Comparison of ENCODE assay signal across 22 cellular contexts in the genomic region with DNA sequence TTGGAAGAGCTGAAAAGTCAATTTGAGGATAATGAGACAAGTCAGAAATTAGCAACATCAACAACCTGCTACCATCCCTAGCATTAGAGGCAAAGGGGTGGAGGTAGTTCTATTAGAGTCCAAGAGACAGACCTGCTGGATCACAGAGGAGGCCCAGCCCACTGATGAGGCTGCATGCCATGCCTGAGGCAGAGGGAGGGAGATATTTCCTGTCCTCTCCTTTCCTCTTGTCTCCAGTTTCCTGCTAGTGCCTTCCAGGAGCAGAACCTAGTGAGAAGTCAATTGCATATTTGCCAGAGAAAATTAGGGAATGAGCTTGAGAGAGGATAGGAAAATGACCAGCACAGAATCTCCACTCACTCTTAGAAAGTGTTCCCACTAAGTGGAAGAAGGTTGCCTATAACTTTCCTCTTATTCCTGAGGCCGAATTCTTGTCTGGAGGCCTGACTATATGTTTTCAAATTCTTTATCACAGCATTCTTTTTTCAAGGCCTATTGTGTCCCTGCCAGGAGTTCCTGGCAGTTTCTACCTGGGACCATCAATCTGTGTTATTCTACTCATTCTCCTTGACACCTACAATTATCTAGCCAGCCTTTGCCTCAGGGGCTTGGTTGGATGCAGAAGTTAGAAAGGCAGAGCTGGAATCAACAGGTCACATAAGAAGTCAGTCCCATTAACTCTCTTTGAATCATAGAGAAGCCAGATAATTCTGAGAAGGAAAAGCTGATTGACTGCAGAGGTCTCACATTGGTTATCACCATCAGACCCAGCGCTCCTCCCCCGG.
"Had no signal": no experiment of that assay in that cellular context is flagged by ENCODE, and none has a peak within 500 bp of the region (broad histone marks: within the 10 kb centered on the region; RNA-seq: fewer than 3 reads in every experiment).

No MANE protein-coding gene starts in this region.

- H3K36me3 Mint-ChIP-seq: naive thymus-derived CD8-positive, alpha-beta T cell had no signal

- ATAC-seq: left lobe of liver; naive thymus-derived CD8-positive, alpha-beta T cell; psoas muscle; right cardiac atrium; stimulated activated naive CD8-positive, alpha-beta T cell treated with anti-CD3 and anti-CD28 coated beads, Interleukin-15, amount 100 ng/mL, for 72 hours had no signal

- DNase-seq: colonic mucosa; effector CD8-positive, alpha-beta T cell; erythroblast; esophagus squamous epithelium; kidney; mesenchymal stem cell; naive thymus-derived CD8-positive, alpha-beta T cell; nephron progenitor cell; nucleus accumbens; psoas muscle; right cardiac atrium; stimulated activated CD4-positive, alpha-beta T cell treated with anti-CD3 and anti-CD28 coated beads, Interleukin-15, amount 100 ng/mL, for 24 hours; stimulated activated CD4-positive, alpha-beta T cell treated with anti-CD3 and anti-CD28 coated beads, Interleukin-2, amount 100 ng/mL, for 48 hours; stimulated activated CD8-positive, alpha-beta memory T cell treated with anti-CD3 and anti-CD28 coated beads, Interleukin-4, amount 100 ng/mL, for 48 hours; stimulated activated naive CD4-positive, alpha-beta T cell; stimulated activated naive CD8-positive, alpha-beta T cell treated with anti-CD3 and anti-CD28 coated beads, Interleukin-15, amount 100 ng/mL, for 72 hours; transverse colon had no signal

- H3K27ac Mint-ChIP-seq: dendritic cell treated with granulocyte-macrophage colony-stimulating factor and Interleukin-4, amounts not matched to agents 40 ng/mL and 50 ng/mL, for 4 days; naive thymus-derived CD8-positive, alpha-beta T cell; nephron progenitor cell; stimulated activated naive CD8-positive, alpha-beta T cell treated with anti-CD3 and anti-CD28 coated beads, Interleukin-15, amount 100 ng/mL, for 72 hours had no signal

- H3K9me3 Mint-ChIP-seq: central memory CD8-positive, alpha-beta T cell; naive thymus-derived CD8-positive, alpha-beta T cell; stimulated activated naive CD8-positive, alpha-beta T cell treated with anti-CD3 and anti-CD28 coated beads, Interleukin-15, amount 100 ng/mL, for 72 hours had no signal

- H3K4me3 Mint-ChIP-seq: central memory CD8-positive, alpha-beta T cell; dendritic cell treated with granulocyte-macrophage colony-stimulating factor and Interleukin-4, amounts not matched to agents 40 ng/mL and 50 ng/mL, for 4 days; naive thymus-derived CD8-positive, alpha-beta T cell; nephron progenitor cell; stimulated activated naive CD8-positive, alpha-beta T cell treated with anti-CD3 and anti-CD28 coated beads, Interleukin-15, amount 100 ng/mL, for 72 hours had no signal

- H3K4me3 ChIP-seq: colonic mucosa, esophagus squamous epithelium, psoas muscle, skin epidermis, suprapubic skin, transverse colon had no signal

- H3K4me1 Mint-ChIP-seq: central memory CD8-positive, alpha-beta T cell; naive thymus-derived CD8-positive, alpha-beta T cell; stimulated activated naive CD8-positive, alpha-beta T cell treated with anti-CD3 and anti-CD28 coated beads, Interleukin-15, amount 100 ng/mL, for 72 hours had no signal
